Comparison of ENCODE assay signal across 9 cellular contexts in genomic region chr6:168035661-168036616, GRCh38. TPM values are rescaled to one million over a fixed set of nuclear protein-coding genes. Genes with fewer than 3 reads are reported as not detected.
DNase-seq lines count a peak whose midpoint lies in the region; ATAC-seq lines count a peak whose summit lies in the region.
"Had no signal": no experiment of that assay in that cellular context is flagged by ENCODE, and none has a peak within 500 bp of the region (broad histone marks: within the 10 kb centered on the region; RNA-seq: fewer than 3 reads in every experiment).

No MANE protein-coding gene starts in this region.

- H3K4me3 Mint-ChIP-seq in stimulated activated effector memory CD8-positive, alpha-beta T cell treated with anti-CD3 and anti-CD28 coated beads, Interleukin-12 subunit alpha, Interleukin-12 subunit beta, amount 100 ng/mL, for 72 hours = peak overlapping the region; percentile 71
- H3K4me3 Mint-ChIP-seq: dendritic cell treated with granulocyte-macrophage colony-stimulating factor and Interleukin-4, amounts not matched to agents 40 ng/mL and 50 ng/mL, for 4 days had no signal

- peaks cover 19% of the 10 kb centered on the region for H3K4me1 Mint-ChIP-seq in stimulated activated effector memory CD8-positive, alpha-beta T cell treated with anti-CD3 and anti-CD28 coated beads, Interleukin-12 subunit alpha, Interleukin-12 subunit beta, amount 100 ng/mL, for 72 hours

- H3K9me3 ChIP-seq in HUES6 (ENCODE audit: control insufficient read depth, insufficient read depth, low read depth, low read length) (peaks cover 36% of the 10 kb centered on the region), iPS-18a (ENCODE audit: control insufficient read depth, low read depth, low read length) (peaks cover 26% of the 10 kb centered on the region)

- 15 to 50% (median 26%) methylated on average over 29 of the region's 29 CpGs for WGBS in adipose tissue, 3 donors

- H3K9me3 Mint-ChIP-seq in stimulated activated effector memory CD8-positive, alpha-beta T cell treated with anti-CD3 and anti-CD28 coated beads, Interleukin-12 subunit alpha, Interleukin-12 subunit beta, amount 100 ng/mL, for 72 hours = peaks cover 4% of the 10 kb centered on the region

- H3K36me3 ChIP-seq in HUES6 (ENCODE audit: control insufficient read depth, insufficient read depth, low read length) (no peaks in the 10 kb centered on the region), iPS-18a (ENCODE audit: control insufficient read depth, low read depth, low read length) (no peaks in the 10 kb centered on the region)

- H3K4me3 ChIP-seq in HUES6 (ENCODE audit: low read depth, low read length) (peak overlapping the region; percentile 38), iPS-18a (ENCODE audit: low read length) (peak overlapping the region; percentile 48)

- DNase-seq in AG08395 (ENCODE audit: low spot score) (peak; percentile 11), activated gamma-delta T cell treated with Interleukin-2 at 50 U/mL for 16 hours (no peak)
- DNase-seq in stimulated activated effector memory CD8-positive, alpha-beta T cell treated with anti-CD3 and anti-CD28 coated beads, Interleukin-12 subunit alpha, Interleukin-12 subunit beta, amount 100 ng/mL, for 72 hours (ENCODE audit: low spot score in 2 of 2) = no peak
- no peak for DNase-seq in stimulated activated CD4-positive, alpha-beta T cell treated with anti-CD3 and anti-CD28 coated beads, Interleukin-12 subunit alpha, Interleukin-12 subunit beta, amount 100 ng/mL, for 4 hours

- no peak overlapping the region for H3K27ac ChIP-seq in HUES6 (ENCODE audit: low read depth, low read length)
- H3K27ac ChIP-seq in adipose tissue (ENCODE audit: low read depth, low read length) = peak overlapping the region; percentile 25
- no peak overlapping the region for H3K27ac ChIP-seq in iPS-18a (ENCODE audit: low read length)

- peak overlapping the region; percentile 51 for H3K27ac Mint-ChIP-seq in stimulated activated effector memory CD8-positive, alpha-beta T cell treated with anti-CD3 and anti-CD28 coated beads, Interleukin-12 subunit alpha, Interleukin-12 subunit beta, amount 100 ng/mL, for 72 hours
- H3K27ac Mint-ChIP-seq: dendritic cell treated with granulocyte-macrophage colony-stimulating factor and Interleukin-4, amounts not matched to agents 40 ng/mL and 50 ng/mL, for 4 days had no signal

- ATAC-seq in stimulated activated effector memory CD8-positive, alpha-beta T cell treated with anti-CD3 and anti-CD28 coated beads, Interleukin-12 subunit alpha, Interleukin-12 subunit beta, amount 100 ng/mL, for 72 hours = peak; percentile 61
- no peak for ATAC-seq in GM18909 (IDR thresholded peaks at IDR 0.05; ENCODE audit: poor library complexity, unreplicated experiment)

- H3K27me3 ChIP-seq in HUES6 (ENCODE audit: control insufficient read depth, insufficient read depth, low read length) (no peaks in the 10 kb centered on the region), iPS-18a (ENCODE audit: control insufficient read depth, insufficient read depth, low read length) (peaks cover 18% of the 10 kb centered on the region)

- peak overlapping the region; percentile 56 for H3K9ac ChIP-seq in HUES6 (ENCODE audit: low read length)
- peak overlapping the region; percentile 16 for H3K9ac ChIP-seq in iPS-18a (ENCODE audit: low read length)

- no peaks in the 10 kb centered on the region for H3K36me3 Mint-ChIP-seq in stimulated activated effector memory CD8-positive, alpha-beta T cell treated with anti-CD3 and anti-CD28 coated beads, Interleukin-12 subunit alpha, Interleukin-12 subunit beta, amount 100 ng/mL, for 72 hours

- peaks cover 19% of the 10 kb centered on the region for H3K4me1 ChIP-seq in HUES6 (ENCODE audit: control insufficient read depth, insufficient read depth, low read length)
- H3K4me1 ChIP-seq in iPS-18a (ENCODE audit: control insufficient read depth, low read depth, low read length) = peaks cover 19% of the 10 kb centered on the region

RNA-seq across cellular contexts. Expression of gene KIF25, which starts 38.5 kb away (rescaled TPM):
- 1 to 10 TPM in 1 of 3 donors, under 1 TPM in 2; 0.22 to 1.6 (median 0.65) TPM for polyA plus RNA-seq in adipose tissue

RNA-seq across cellular contexts. Expression of gene FRMD1, which starts 43.1 kb away (rescaled TPM):
- polyA plus RNA-seq in adipose tissue = 1 to 10 TPM in 2 of 3 donors, under 1 TPM in 1; 0.06 to 2.6 (median 1.3) TPM
